In genomic region chr14:104344815-104345214, GRCh38 we compare ENCODE assay signal across 18 cellular contexts.
DNase-seq lines count a peak whose midpoint lies in the region; ATAC-seq and TF ChIP-seq lines count a peak whose summit lies in the region.
"Had no signal": no experiment of that assay in that cellular context is flagged by ENCODE, and none has a peak within 500 bp of the region (broad histone marks: within the 10 kb centered on the region; RNA-seq: fewer than 3 reads in every experiment).

No MANE protein-coding gene starts in this region.

- H3F3A ChIP-seq in GM23248 (ENCODE audit: insufficient read depth), result no peaks in the 10 kb centered on the region

- no peak overlapping the region for H2AFZ ChIP-seq in GM23248

- no peaks in the 10 kb centered on the region for H3K36me3 Mint-ChIP-seq in CD8-positive, alpha-beta T cell
- H3K36me3 Mint-ChIP-seq in brain (no peaks in the 10 kb centered on the region), mesothelial cell of epicardium (no peaks in the 10 kb centered on the region)
- H3K36me3 Mint-ChIP-seq: CD4-positive, alpha-beta memory T cell had no signal

- CTCF ChIA-PET in CD8-positive, alpha-beta T cell (lab: Charles Lee), result no interaction called here

- H3K4me1 ChIP-seq in BLaER1 (peaks cover 52% of the 10 kb centered on the region), GM23248 (ENCODE audit: insufficient read depth) (no peaks in the 10 kb centered on the region)
- no peaks in the 10 kb centered on the region for H3K4me1 ChIP-seq in CD8-positive, alpha-beta T cell (ENCODE audit: insufficient read depth, low read length)

- peaks cover 7% of the 10 kb centered on the region for H3K9me3 Mint-ChIP-seq in CD8-positive, alpha-beta T cell
- peaks cover 2 to 18% (median 11%) of the 10 kb centered on the region in 5 experiments for H3K9me3 Mint-ChIP-seq in brain
- peaks cover 12% of the 10 kb centered on the region for H3K9me3 Mint-ChIP-seq in mesothelial cell of epicardium

- H3K9me2 ChIP-seq in GM23248 (ENCODE audit: insufficient read depth), result no peaks in the 10 kb centered on the region

- WGBS in GM23248 (ENCODE audit: low coverage in 1 of 2, low lambda C conversion rate in 2 of 2, missing lambda C conversion rate in 2 of 2), 2 experiments, result 20 to 24% methylated on average over 7 of the region's 7 CpGs

- H4K20me1 ChIP-seq in BLaER1 (no peaks in the 10 kb centered on the region), GM23248 (ENCODE audit: insufficient read depth) (no peaks in the 10 kb centered on the region)

- POLR2A ChIA-PET in CD8-positive, alpha-beta T cell (lab: Charles Lee), result no interaction called here

- H3K27ac ChIP-seq in BLaER1 (no peak overlapping the region), GM23248 (no peak overlapping the region)
- no peak overlapping the region for H3K27ac ChIP-seq in CD8-positive, alpha-beta T cell (ENCODE audit: low read depth, low read length)

- H3K4me3 Mint-ChIP-seq in CD8-positive, alpha-beta T cell, result no peak overlapping the region
- H3K4me3 Mint-ChIP-seq in brain (peak overlapping the region in 1 of 5 experiments; percentile 3), mesothelial cell of epicardium (no peak overlapping the region)
- H3K4me3 Mint-ChIP-seq: CD4-positive, alpha-beta memory T cell had no signal

- no peaks in the 10 kb centered on the region for H3K36me3 ChIP-seq in BLaER1
- no peaks in the 10 kb centered on the region for H3K36me3 ChIP-seq in CD8-positive, alpha-beta T cell (ENCODE audit: insufficient read depth, low read length)
- H3K36me3 ChIP-seq in GM23248 (ENCODE audit: low read depth), result no peaks in the 10 kb centered on the region

- H3K9ac ChIP-seq in BLaER1 (no peak overlapping the region), GM23248 (no peak overlapping the region)

- H3K27me3 Mint-ChIP-seq in CD8-positive, alpha-beta T cell (ENCODE audit: low read depth), result peaks cover 7% of the 10 kb centered on the region
- peaks cover 9% of the 10 kb centered on the region for H3K27me3 Mint-ChIP-seq in brain
- H3K27me3 Mint-ChIP-seq in mesothelial cell of epicardium (ENCODE audit: low read depth), result peaks cover 47% of the 10 kb centered on the region

- no peak for TF ChIP-seq CTCF in CD8-positive, alpha-beta T cell (IDR thresholded peaks at IDR 0.05)
- TF ChIP-seq CTCF in brain (conservative IDR thresholded peaks at IDR 0.05), result no peak
- no peak for TF ChIP-seq CTCF in mesothelial cell of epicardium (IDR thresholded peaks at IDR 0.05; ENCODE audit: unreplicated experiment)

- no peak for DNase-seq in CD8-positive, alpha-beta T cell
- DNase-seq in NCI-H69 (lab: John Stamatoyannopoulos, UW), result peak; percentile 91
- DNase-seq in mesothelial cell of epicardium (ENCODE audit: low spot score in 2 of 2, unreplicated experiment in 2 of 2), result no peak
- no peak for DNase-seq in GM23248
- no peak for DNase-seq in ecto neural progenitor cell (ENCODE audit: low spot score)
- DNase-seq: Calu3; CD4-positive, alpha-beta memory T cell; GOT3; Karpas-422; NCI-H187; NCI-H226; NCI-H82; OCI-M1; T-helper 9 cell had no signal

- H3K9me3 ChIP-seq in BLaER1 (no peaks in the 10 kb centered on the region), GM23248 (ENCODE audit: low read depth) (no peaks in the 10 kb centered on the region)
- no peaks in the 10 kb centered on the region for H3K9me3 ChIP-seq in CD8-positive, alpha-beta T cell (ENCODE audit: low read length)

- intact Hi-C loops in CD8-positive, alpha-beta T cell (cut with DNase I, micrococcal nuclease), result no loop called here

- H3K27me3 ChIP-seq in BLaER1 (no peaks in the 10 kb centered on the region), GM23248 (replicated peaks; ENCODE audit: insufficient read depth) (no peaks in the 10 kb centered on the region)
- no peaks in the 10 kb centered on the region for H3K27me3 ChIP-seq in CD8-positive, alpha-beta T cell (ENCODE audit: insufficient read depth, low read length)

- H3K4me2 ChIP-seq in BLaER1, result peak overlapping the region; percentile 65
- H3K4me2 ChIP-seq in GM23248 (ENCODE audit: unreplicated experiment), result no peak overlapping the region

- H3K27ac Mint-ChIP-seq in CD8-positive, alpha-beta T cell, result peak overlapping the region; percentile 12
- H3K27ac Mint-ChIP-seq in brain (peak overlapping the region in 4 of 5 experiments; percentile 2 to 95 (median 10)), mesothelial cell of epicardium (no peak overlapping the region)

- no peaks in the 10 kb centered on the region for H3K79me2 ChIP-seq in GM23248 (ENCODE audit: insufficient read depth)

- ATAC-seq in CD8-positive, alpha-beta T cell, result no peak
- ATAC-seq: HCT116, Right ventricle myocardium inferior had no signal

- in situ Hi-C loops in GM23248 (cut with MboI), result no loop called here

- H3K4me1 Mint-ChIP-seq in CD8-positive, alpha-beta T cell (ENCODE audit: low read depth), result peaks cover 2% of the 10 kb centered on the region
- H3K4me1 Mint-ChIP-seq in brain (peaks cover 34% of the 10 kb centered on the region), mesothelial cell of epicardium (peaks cover 19% of the 10 kb centered on the region)

- no peak overlapping the region for H3K4me3 ChIP-seq in BLaER1
- no peak overlapping the region for H3K4me3 ChIP-seq in CD8-positive, alpha-beta T cell (ENCODE audit: low read depth, low read length)
- H3K4me3 ChIP-seq in GM23248, result no peak overlapping the region
